In genomic region chr9:93134740-93135444, GRCh38 we compare ENCODE assay signal across 8 cellular contexts.
DNase-seq lines count a peak whose midpoint lies in the region; ATAC-seq lines count a peak whose summit lies in the region.

No MANE protein-coding gene starts in this region.

- no peak for ATAC-seq in GM19035 (IDR thresholded peaks at IDR 0.05; ENCODE audit: unreplicated experiment)

- H3K27me3 ChIP-seq in ACC112 (ENCODE audit: insufficient read depth, low read length) (no peaks in the 10 kb centered on the region), HUES48 (ENCODE audit: control insufficient read depth, insufficient read depth, low read length) (peaks cover 13% of the 10 kb centered on the region), mucosa of rectum (ENCODE audit: control insufficient read depth in 2 of 2, insufficient read depth in 2 of 2, low read length in 2 of 2) (no peaks in the 10 kb centered on the region)

- H3K9me3 ChIP-seq in HUES48 (ENCODE audit: control insufficient read depth, insufficient read depth, low read length) (no peaks in the 10 kb centered on the region), mucosa of rectum (ENCODE audit: control insufficient read depth in 2 of 2, low read length in 2 of 2) (no peaks in the 10 kb centered on the region)

- peak overlapping the region; percentile 98 for H3K4me3 ChIP-seq in ACC112 (ENCODE audit: low read depth, low read length)
- H3K4me3 ChIP-seq in HUES48 (ENCODE audit: low read depth, low read length), result peak overlapping the region; percentile 86
- peak overlapping the region; percentile 83 to 85 for H3K4me3 ChIP-seq in mucosa of rectum (ENCODE audit: low read length in 2 of 2)

- peak overlapping the region; percentile 87; the same call in 1 of the 2 replicates for H3K27ac ChIP-seq in ACC112 (ENCODE audit: low read depth, low read length)
- no peak overlapping the region for H3K27ac ChIP-seq in HUES48 (ENCODE audit: low read depth, low read length)
- peak overlapping the region; percentile 90 for H3K27ac ChIP-seq in caudate nucleus (ENCODE audit: low read depth, low read length)
- peak overlapping the region; percentile 84 to 94 for H3K27ac ChIP-seq in mucosa of rectum (ENCODE audit: low read depth in 2 of 2, low read length in 2 of 2)

- no peaks in the 10 kb centered on the region for H3K36me3 ChIP-seq in ACC112 (ENCODE audit: insufficient read depth, low read length)
- H3K36me3 ChIP-seq in HUES48 (ENCODE audit: control insufficient read depth, insufficient read depth, low read length), result no peaks in the 10 kb centered on the region
- H3K36me3 ChIP-seq in mucosa of rectum (ENCODE audit: control insufficient read depth in 2 of 2, insufficient read depth in 2 of 2, low read length in 2 of 2), result no peaks in the 10 kb centered on the region

- DNase-seq in caudate nucleus (lab: John Stamatoyannopoulos, UW) (peak in 1 of 61 donors; percentile 66), ACHN (no peak), epidermal melanocyte (ENCODE audit: insufficient read length, low spot score) (no peak), NCI-H226 (no peak)

- peak overlapping the region; percentile 83 for H2AFZ ChIP-seq in ACC112 (ENCODE audit: low read length, unreplicated experiment)

- peaks cover 10% of the 10 kb centered on the region for H3K79me2 ChIP-seq in ACC112 (ENCODE audit: control insufficient read depth, insufficient read depth, low read length, unreplicated experiment)

- in situ Hi-C loops in ACHN (cut with HindIII; ENCODE audit: low pct_ligation_motif_present, low pct_unique_long_range_greater_than_20kb, low sequenced_read_pairs), result no loop called here

- peaks cover 23% of the 10 kb centered on the region for H3K4me1 ChIP-seq in ACC112 (ENCODE audit: control insufficient read depth, insufficient read depth, low read length, unreplicated experiment)
- peaks cover 15% of the 10 kb centered on the region for H3K4me1 ChIP-seq in HUES48 (ENCODE audit: control insufficient read depth, insufficient read depth, low read length)
- peaks cover 39 to 40% of the 10 kb centered on the region in 2 donors for H3K4me1 ChIP-seq in mucosa of rectum (ENCODE audit: control insufficient read depth in 2 of 2, insufficient read depth in 2 of 2, low read length in 2 of 2)

- H3K9ac ChIP-seq in HUES48 (ENCODE audit: low read depth, low read length), result no peak overlapping the region
- peak overlapping the region; percentile 91 to 95 for H3K9ac ChIP-seq in mucosa of rectum (ENCODE audit: low read depth in 1 of 2, low read length in 2 of 2)
